8 cellular contexts compared by ENCODE assay signal in the genomic region with DNA sequence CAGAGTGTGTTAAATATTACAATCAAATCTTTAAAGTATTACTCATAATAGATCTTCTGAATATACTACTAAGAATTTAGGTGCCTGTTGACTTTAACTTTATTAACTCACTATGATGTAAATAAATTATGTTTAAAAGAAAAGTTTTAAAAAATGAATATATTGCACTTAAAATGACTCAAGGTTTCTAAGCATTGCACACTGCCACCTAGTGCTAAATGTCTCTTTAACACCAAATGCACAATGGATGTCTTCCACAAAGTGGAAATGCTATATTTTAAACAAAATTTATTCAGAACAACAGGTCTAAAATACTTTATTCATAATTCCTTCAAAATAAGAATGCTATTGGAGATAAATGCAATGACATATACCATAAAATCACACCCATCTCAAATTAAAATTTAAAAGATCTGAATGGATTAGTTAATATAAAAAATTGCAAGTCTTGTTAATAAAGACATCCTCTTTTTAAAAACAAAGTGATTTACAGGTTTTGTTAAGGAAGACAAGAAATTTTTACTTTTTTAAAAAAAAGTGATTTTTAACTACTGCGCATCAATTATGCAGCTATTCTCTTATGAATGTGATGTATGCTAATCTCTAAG. TPM values are rescaled to one million over a fixed set of nuclear protein-coding genes. Genes with fewer than 3 reads are reported as not detected.
DNase-seq lines count a peak whose midpoint lies in the region; TF ChIP-seq lines count a peak whose summit lies in the region.

No MANE protein-coding gene starts in this region.

- intact Hi-C loops in mammary epithelial cell (cut with micrococcal nuclease) = loop anchor here (1.0 to 10.0 kb wide), 3 partner anchors 436 to 1496 kb away; no protein-coding TSS in a partner anchor

- no peak overlapping the region for H3K9ac ChIP-seq in mammary epithelial cell (ENCODE audit: insufficient read depth, low read length)

- no peak overlapping the region for H3K4me2 ChIP-seq in mammary epithelial cell (ENCODE audit: insufficient read depth, low read depth, low read length)

- no peak overlapping the region for H2AFZ ChIP-seq in mammary epithelial cell (ENCODE audit: low read depth, low read length)

- POLR2A ChIA-PET in HEK293T (lab: Yijun Ruan, JAX) = no interaction called here

- in situ Hi-C loops in mammary epithelial cell (cut with MboI; ENCODE audit: low sequenced_read_pairs in 2 of 2) = loop anchor here (10.0 to 25.0 kb wide), 2 partner anchors 486 to 703 kb away; no protein-coding TSS in a partner anchor

- no TSS peak for BruUV-seq in mammary epithelial cell (replicated peaks; lab: Mats Ljungman, UMichigan)

- CTCF ChIA-PET in mammary epithelial cell (lab: Charles Lee; ENCODE audit: low non-redundant PET) (no interaction called here), HEK293T (lab: Yijun Ruan, JAX) (no interaction called here)

- TF ChIP-seq CTCF in GM12865 (IDR thresholded peaks at IDR 0.05; ENCODE audit: insufficient read depth, low read depth, low read length, missing control alignments) (peak; percentile 43), mammary epithelial cell (conservative IDR thresholded peaks at IDR 0.05 in 1 of 2, IDR thresholded peaks at IDR 0.05 in 1 of 2; ENCODE audit: extremely low read depth in 1 of 2, insufficient read depth in 1 of 2, low read depth in 1 of 2, low read length in 2 of 2) (peak; percentile 57 to 66)

- H3K27ac ChIP-seq in mammary epithelial cell (ENCODE audit: insufficient read depth, low read depth, low read length) = no peak overlapping the region

- no peaks in the 10 kb centered on the region for H3K27me3 ChIP-seq in mammary epithelial cell (ENCODE audit: insufficient read depth, low read length)

- no peaks in the 10 kb centered on the region for H3K36me3 ChIP-seq in mammary epithelial cell (ENCODE audit: insufficient read depth, low read length)

- 26% methylated on average over 1 of the region's 1 CpG for WGBS in mammary epithelial cell (ENCODE audit: low coverage, missing lambda C conversion rate)

- peak; percentile 21 for DNase-seq in GM12865 (ENCODE audit: low read depth)
- DNase-seq in NCI-H1105 treated with DMSO at 0.1 percent for 48 hours (lab: John Stamatoyannopoulos, UW) = peak; percentile 2
- DNase-seq in mammary epithelial cell = no peak
- peak; percentile 16 for DNase-seq in midbrain (lab: John Stamatoyannopoulos, UW)
- DNase-seq in islet precursor cell = no peak
- DNase-seq in HEK293T (ENCODE audit: extremely low spot score) = no peak
- DNase-seq in ureter (ENCODE audit: low spot score) = no peak
- DNase-seq in putamen (ENCODE audit: low spot score) = no peak

- H4K20me1 ChIP-seq in mammary epithelial cell (ENCODE audit: insufficient read depth, low read length) = no peaks in the 10 kb centered on the region

- no peak overlapping the region for H3K4me3 ChIP-seq in GM12865 (ENCODE audit: low read depth, low read length)
- H3K4me3 ChIP-seq in mammary epithelial cell (replicated peaks in 1 of 3; ENCODE audit: insufficient read depth in 1 of 3, low read depth in 2 of 3, low read length in 3 of 3) = no peak overlapping the region

- H3K79me2 ChIP-seq in mammary epithelial cell (ENCODE audit: insufficient read depth, low read length) = no peaks in the 10 kb centered on the region

- H3K9me3 ChIP-seq in mammary epithelial cell (replicated peaks; ENCODE audit: insufficient read depth, low read length) = no peaks in the 10 kb centered on the region

- peaks cover 4% of the 10 kb centered on the region for H3K4me1 ChIP-seq in mammary epithelial cell (ENCODE audit: insufficient read depth, low read length)

- dilution Hi-C loops in mammary epithelial cell (cut with HindIII; ENCODE audit: low sequenced_read_pairs) = no loop called here

TF ChIP-seq in HEK293T, 16 proteins besides CTCF, POLR2A, EP300 and RAD21:
- TF ChIP-seq SUZ12 (IDR thresholded peaks at IDR 0.05) (no peak), CTBP1 (IDR thresholded peaks at IDR 0.05; ENCODE audit: borderline replicate concordance) (no peak), ELF4 (IDR thresholded peaks at IDR 0.05) (no peak), FOXM1 (IDR thresholded peaks at IDR 0.05; ENCODE audit: borderline replicate concordance) (no peak), HDGF (IDR thresholded peaks at IDR 0.05; ENCODE audit: borderline replicate concordance) (no peak), BHLHE40 (IDR thresholded peaks at IDR 0.05; ENCODE audit: borderline replicate concordance) (no peak), ARNT (IDR thresholded peaks at IDR 0.05) (no peak), LEF1 (IDR thresholded peaks at IDR 0.05; ENCODE audit: borderline replicate concordance) (no peak)

RNA-seq across cellular contexts. Expression of a gene that starts 5.5 kb away (rescaled TPM):
- total RNA-seq in mammary epithelial cell = 10 to 100 TPM; 80.0 to 87.2 TPM
- 38.5 TPM for polyA plus RNA-seq in mammary epithelial cell
- 100 TPM for polyA minus RNA-seq in mammary epithelial cell
- total RNA-seq in ureter = 84.9 TPM

Comparison
In these comparisons a context has a peak if more than half of its experiments do, and no peak if none do; other contexts are left out.
1. DNase-seq: peak in GM12865 (single experiment), NCI-H1105 treated with DMSO at 0.1 percent for 48 hours (single experiment) and midbrain (single experiment); none in mammary epithelial cell (single experiment), islet precursor cell (single experiment), HEK293T (single experiment), ureter (single experiment) and putamen (single experiment).